25 cellular contexts compared by ENCODE assay signal in genomic region chr14:103687712-103688111, GRCh38. TPM values are rescaled to one million over a fixed set of nuclear protein-coding genes. Genes with fewer than 3 reads are reported as not detected.
DNase-seq lines count a peak whose midpoint lies in the region; ATAC-seq and TF ChIP-seq lines count a peak whose summit lies in the region.
"Had no signal": no experiment of that assay in that cellular context is flagged by ENCODE, and none has a peak within 500 bp of the region (broad histone marks: within the 10 kb centered on the region; RNA-seq: fewer than 3 reads in every experiment).

No MANE protein-coding gene starts in this region.

- peaks cover 51% of the 10 kb centered on the region for H3K36me3 Mint-ChIP-seq in osteocyte (ENCODE audit: unreplicated experiment)

- H3K9me3 ChIP-seq in right cardiac atrium (ENCODE audit: control insufficient read depth, low read length) (no peaks in the 10 kb centered on the region), adrenal gland (replicated peaks in 1 of 3) (no peaks in the 10 kb centered on the region), osteoblast (ENCODE audit: low read depth, low read length) (no peaks in the 10 kb centered on the region), tibial artery (no peaks in the 10 kb centered on the region)
- H3K9me3 ChIP-seq: BLaER1 treated with 17β-estradiol and CSF1 and Interleukin-3, amounts not matched to agents 10 nM and 100 nM; Caco-2; HAP-1; SJSA1 had no signal

- H3K4me3 ChIP-seq in right cardiac atrium (ENCODE audit: low read length), result no peak overlapping the region
- H3K4me3 ChIP-seq in adrenal gland, result no peak overlapping the region
- H3K4me3 ChIP-seq in osteoblast (ENCODE audit: insufficient read depth, low read length), result no peak overlapping the region
- H3K4me3 ChIP-seq in tibial artery, result no peak overlapping the region
- H3K4me3 ChIP-seq: BLaER1 treated with 17β-estradiol and CSF1 and Interleukin-3, amounts not matched to agents 10 nM and 100 nM; GM12878; GM23338; HAP-1; SJSA1 had no signal

- no peak overlapping the region for H3K27ac Mint-ChIP-seq in osteocyte (ENCODE audit: unreplicated experiment)

- intact Hi-C loops in Right ventricle myocardium superior (cut with DNase I), result no loop called here
- intact Hi-C loops in right cardiac atrium (cut with DNase I), result no loop called here
- intact Hi-C loops in adrenal gland (cut with DNase I), result loop anchor here in 1 of 2 donors (10.0 kb wide), 1 partner anchor 113 kb away; no protein-coding TSS in a partner anchor
- intact Hi-C loops in tibial artery (cut with DNase I; ENCODE audit: low total_unique reads), result no loop called here

- DNase-seq in Right ventricle myocardium superior (no peak), right cardiac atrium (no peak), adrenal gland (peak in 4 of 7 donors; percentile 55 to 80 (median 73)), osteoblast (ENCODE audit: insufficient read length, low spot score, missing footprints) (no peak), tibial artery (no peak), ecto neural progenitor cell (ENCODE audit: low spot score) (no peak), osteocyte (ENCODE audit: extremely low spot score, unreplicated experiment) (no peak)
- DNase-seq: Caco-2; CD4-positive, alpha-beta memory T cell; DMS 273 treated with DMSO at 0.1 percent for 48 hours; DMS79 treated with DMSO at 0.1 percent for 48 hours; NCI-H1092 treated with DMSO at 0.1 percent for 48 hours; NCI-H146; NCI-H2029; NCI-H2227 treated with DMSO at 0.1 percent for 48 hours; NCI-H510A; NCI-H748 treated with DMSO at 0.1 percent for 48 hours had no signal

- no peak overlapping the region for H3K27ac ChIP-seq in right cardiac atrium (ENCODE audit: low read length)
- peak overlapping the region in 3 of 5 donors; percentile 3 to 47 (median 34) for H3K27ac ChIP-seq in adrenal gland
- H3K27ac ChIP-seq in osteoblast (ENCODE audit: low read depth, low read length), result peak overlapping the region; percentile 54
- peak overlapping the region; percentile 35 to 37 for H3K27ac ChIP-seq in tibial artery
- H3K27ac ChIP-seq: 22Rv1; BLaER1 treated with 17β-estradiol and CSF1 and Interleukin-3, amounts not matched to agents 10 nM and 100 nM; KMS-11; SJSA1 had no signal

- no peak overlapping the region for H3K4me2 ChIP-seq in osteoblast (ENCODE audit: insufficient read depth, low read length)
- H3K4me2 ChIP-seq: BLaER1 treated with 17β-estradiol and CSF1 and Interleukin-3, amounts not matched to agents 10 nM and 100 nM; GM23338; KMS-11 had no signal

- TF ChIP-seq CTCF in adrenal gland (IDR thresholded peaks at IDR 0.05) (peak in 1 of 6 experiments; percentile 10), osteoblast (IDR thresholded peaks at IDR 0.05; ENCODE audit: extremely low read depth, low read depth, low read length) (no peak), tibial artery (IDR thresholded peaks at IDR 0.05) (no peak), osteocyte (IDR thresholded peaks at IDR 0.05) (no peak)

- TF ChIP-seq POLR2A in adrenal gland (IDR thresholded peaks at IDR 0.05), result no peak

- no peaks in the 10 kb centered on the region for H3K9me3 Mint-ChIP-seq in osteocyte (ENCODE audit: unreplicated experiment)
- H3K9me3 Mint-ChIP-seq: CD4-positive, alpha-beta memory T cell; GM23338 had no signal

- WGBS in right cardiac atrium, result 80% methylated on average over 4 of the region's 4 CpGs
- 56 to 57% (median 57%) methylated on average over 4 of the region's 4 CpGs for WGBS in adrenal gland, 4 donors

- no peaks in the 10 kb centered on the region for H3K27me3 Mint-ChIP-seq in osteocyte (ENCODE audit: unreplicated experiment)
- H3K27me3 Mint-ChIP-seq: CD4-positive, alpha-beta memory T cell had no signal

- no peaks in the 10 kb centered on the region for H3K27me3 ChIP-seq in right cardiac atrium (ENCODE audit: control insufficient read depth, insufficient read depth)
- no peaks in the 10 kb centered on the region for H3K27me3 ChIP-seq in adrenal gland
- no peaks in the 10 kb centered on the region for H3K27me3 ChIP-seq in osteoblast (ENCODE audit: insufficient read depth, low read length)
- H3K27me3 ChIP-seq in tibial artery, result no peaks in the 10 kb centered on the region
- H3K27me3 ChIP-seq: BLaER1 treated with 17β-estradiol and CSF1 and Interleukin-3, amounts not matched to agents 10 nM and 100 nM; SJSA1 had no signal

- H4K20me1 ChIP-seq in osteoblast (ENCODE audit: insufficient read depth, low read length), result peaks cover 20% of the 10 kb centered on the region

- no peak overlapping the region for H3K4me3 Mint-ChIP-seq in osteocyte (ENCODE audit: unreplicated experiment)
- H3K4me3 Mint-ChIP-seq: CD4-positive, alpha-beta memory T cell; GM23338 had no signal

- H3K4me1 Mint-ChIP-seq in osteocyte (ENCODE audit: unreplicated experiment), result peaks cover 13% of the 10 kb centered on the region

- no peak overlapping the region for H2AFZ ChIP-seq in osteoblast (ENCODE audit: low read length)
- H2AFZ ChIP-seq: GM23338 had no signal

- H3K36me3 ChIP-seq in adrenal gland (replicated peaks in 1 of 2), result peaks cover 0 to 60% of the 10 kb centered on the region in 2 donors
- H3K36me3 ChIP-seq in osteoblast (ENCODE audit: insufficient read depth, low read length), result peaks cover 81% of the 10 kb centered on the region
- H3K36me3 ChIP-seq in tibial artery, result peaks cover 44 to 80% (median 78%) of the 10 kb centered on the region in 3 donors

- H3K79me2 ChIP-seq in osteoblast (ENCODE audit: insufficient read depth, low read length), result peaks cover 86% of the 10 kb centered on the region

- ATAC-seq in Right ventricle myocardium superior (ENCODE audit: poor library complexity) (peak; percentile 44), right cardiac atrium (no peak), GM21723 (IDR thresholded peaks at IDR 0.05; ENCODE audit: unreplicated experiment) (no peak)
- ATAC-seq: GM12878, GM23338 had no signal

- H3K4me1 ChIP-seq in right cardiac atrium (ENCODE audit: control insufficient read depth, insufficient read depth, low read length), result peaks cover 3% of the 10 kb centered on the region
- peaks cover 15 to 25% of the 10 kb centered on the region in 2 donors for H3K4me1 ChIP-seq in adrenal gland (replicated peaks in 1 of 2)
- H3K4me1 ChIP-seq in osteoblast (ENCODE audit: insufficient read depth, low read length), result peaks cover 14% of the 10 kb centered on the region
- H3K4me1 ChIP-seq in tibial artery, result peaks cover 0 to 37% (median 18%) of the 10 kb centered on the region in 4 donors
- H3K4me1 ChIP-seq: Caco-2, HAP-1, SJSA1 had no signal

RNA-seq across cellular contexts. Expression of gene XRCC3, which starts 27.5 kb away (rescaled TPM):
- 2.6 TPM for total RNA-seq in Right ventricle myocardium superior
- total RNA-seq in right cardiac atrium, result 1 to 10 TPM; 2.1 to 5.6 (median 2.4) TPM
- polyA plus RNA-seq in right cardiac atrium, result 2.2 TPM
- total RNA-seq in adrenal gland, result 1 to 10 TPM; 1.3 to 9.0 (median 4.8) TPM
- 1 to 10 TPM; 2.8 to 5.1 (median 5.0) TPM for polyA plus RNA-seq in adrenal gland
- total RNA-seq in osteoblast, result 4.3 and 5.0 TPM in 2 replicates
- 7.5 and 7.9 TPM in 2 replicates for total RNA-seq in osteocyte

RNA-seq across cellular contexts. Expression of gene ZFYVE21, which starts 27.9 kb away (rescaled TPM):
- 46.2 TPM for total RNA-seq in Right ventricle myocardium superior
- 10 to 100 TPM; 42.0 to 61.0 (median 52.4) TPM for total RNA-seq in right cardiac atrium
- 66.8 TPM for polyA plus RNA-seq in right cardiac atrium
- total RNA-seq in adrenal gland, result 10 to 100 TPM; 26.4 to 71.4 (median 53.4) TPM
- 10 to 100 TPM; 21.9 to 41.4 (median 39.1) TPM for polyA plus RNA-seq in adrenal gland
- total RNA-seq in osteoblast, result 36.9 and 39.8 TPM in 2 replicates
- 48.9 and 52.9 TPM in 2 replicates for total RNA-seq in osteocyte

RNA-seq across cellular contexts. Expression of gene KLC1, which starts 58.7 kb away (rescaled TPM):
- total RNA-seq in Right ventricle myocardium superior, result 152 TPM
- 100 to 1,000 TPM; 110 to 137 (median 129) TPM for total RNA-seq in right cardiac atrium
- polyA plus RNA-seq in right cardiac atrium, result 112 TPM
- 100 to 1,000 TPM in 6 of 8 donors, 10 to 100 TPM in 2; 87.4 to 248 (median 132) TPM for total RNA-seq in adrenal gland
- 100 to 1,000 TPM in 2 of 3 donors, 10 to 100 TPM in 1; 70.7 to 164 (median 120) TPM for polyA plus RNA-seq in adrenal gland
- total RNA-seq in osteoblast, result 198 and 205 TPM in 2 replicates
- total RNA-seq in osteocyte, result 186 and 211 TPM in 2 replicates

Comparison
In these comparisons a context has a peak if more than half of its experiments do, and no peak if none do; other contexts are left out.
1. DNase-seq: peak in adrenal gland (4 of 7); none in Right ventricle myocardium superior (single experiment), right cardiac atrium (0 of 3), osteoblast (single experiment), tibial artery (0 of 2), ecto neural progenitor cell (single experiment) and osteocyte (single experiment).